Comparison of ENCODE assay signal across 1 cellular context in genomic region chr18:36624451-36625167, GRCh38.
TF ChIP-seq lines count a peak whose summit lies in the region.

No MANE protein-coding gene starts in this region.

TF ChIP-seq in IMR-90, 13 proteins besides CTCF, POLR2A, EP300 and RAD21 (continued from another document):
- TF ChIP-seq, protein P1, sequence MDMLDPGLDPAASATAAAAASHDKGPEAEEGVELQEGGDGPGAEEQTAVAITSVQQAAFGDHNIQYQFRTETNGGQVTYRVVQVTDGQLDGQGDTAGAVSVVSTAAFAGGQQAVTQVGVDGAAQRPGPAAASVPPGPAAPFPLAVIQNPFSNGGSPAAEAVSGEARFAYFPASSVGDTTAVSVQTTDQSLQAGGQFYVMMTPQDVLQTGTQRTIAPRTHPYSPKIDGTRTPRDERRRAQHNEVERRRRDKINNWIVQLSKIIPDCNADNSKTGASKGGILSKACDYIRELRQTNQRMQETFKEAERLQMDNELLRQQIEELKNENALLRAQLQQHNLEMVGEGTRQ (IDR thresholded peaks at IDR 0.05; ENCODE audit: low read depth, low read length), result no peak
- TF ChIP-seq NFE2L2 (IDR thresholded peaks at IDR 0.05; ENCODE audit: low read depth, low read length) (no peak), SMC3 (IDR thresholded peaks at IDR 0.05; ENCODE audit: low read depth, low read length) (no peak), ELK1 (IDR thresholded peaks at IDR 0.05; ENCODE audit: borderline replicate concordance, low read depth, low read length) (no peak), MAZ (IDR thresholded peaks at IDR 0.05; ENCODE audit: borderline replicate concordance, low read depth, low read length) (no peak), RCOR1 (IDR thresholded peaks at IDR 0.05; ENCODE audit: insufficient replicate concordance, low read length) (no peak), CHD1 (IDR thresholded peaks at IDR 0.05; ENCODE audit: low read depth, low read length) (no peak)
TF ChIP-seq in IMR-90: peak in this region for 0.
